In genomic region chr10:79065853-79066252, GRCh38 we compare ENCODE assay signal across 15 cellular contexts. TPM values are rescaled to one million over a fixed set of nuclear protein-coding genes. Genes with fewer than 3 reads are reported as not detected.
DNase-seq lines count a peak whose midpoint lies in the region; ATAC-seq, FAIRE-seq and TF ChIP-seq lines count a peak whose summit lies in the region.
"Had no signal": no experiment of that assay in that cellular context is flagged by ENCODE, and none has a peak within 500 bp of the region (broad histone marks: within the 10 kb centered on the region; RNA-seq: fewer than 3 reads in every experiment).

No MANE protein-coding gene starts in this region.

- DNase-seq in activated CD8-positive, alpha-beta T cell treated with anti-CD3 and anti-CD28 coated beads, Interleukin-2, amount 10 ng/mL, durations not matched to agents 7 days and 5 days, result no peak
- DNase-seq in activated CD8-positive, alpha-beta T cell treated with anti-CD3 and anti-CD28 coated beads for 36 hours, result no peak
- DNase-seq in immature natural killer cell, result no peak
- no peak for DNase-seq in amygdala (lab: John Stamatoyannopoulos, UW)
- DNase-seq in GM12892 (ENCODE audit: insufficient read length), result no peak
- DNase-seq: activated naive CD4-positive, alpha-beta T cell treated with anti-CD3 and anti-CD28 coated beads, Interleukin-2, amount 50 U/mL, for 16 hours; stimulated activated CD4-positive, alpha-beta T cell treated with anti-CD3 and anti-CD28 coated beads, Interleukin-15, amount 100 ng/mL, for 24 hours had no signal

- H3K4me3 Mint-ChIP-seq in activated CD8-positive, alpha-beta T cell treated with anti-CD3 and anti-CD28 coated beads, Interleukin-2, amount 10 ng/mL, durations not matched to agents 7 days and 5 days, result no peak overlapping the region
- no peak overlapping the region for H3K4me3 Mint-ChIP-seq in activated CD8-positive, alpha-beta T cell treated with anti-CD3 and anti-CD28 coated beads for 36 hours
- H3K4me3 Mint-ChIP-seq in immature natural killer cell, result peak overlapping the region in 4 of 5 donors; percentile 39 to 57 (median 47)

- no peaks in the 10 kb centered on the region for H3K27me3 ChIP-seq in Loucy (ENCODE audit: insufficient read depth, low read length, poor library complexity, severe bottlenecking)
- H3K27me3 ChIP-seq in skeletal muscle tissue (ENCODE audit: control insufficient read depth in 3 of 3, insufficient read depth in 3 of 3, low read length in 3 of 3), result no peaks in the 10 kb centered on the region

- H3K9ac ChIP-seq in Loucy (ENCODE audit: low read depth, low read length, poor library complexity, severe bottlenecking) (no peak overlapping the region), skeletal muscle tissue (ENCODE audit: low read depth in 1 of 3, low read length in 3 of 3) (no peak overlapping the region)
- H3K9ac ChIP-seq: KMS-11 had no signal

- H3K36me3 Mint-ChIP-seq in activated CD8-positive, alpha-beta T cell treated with anti-CD3 and anti-CD28 coated beads, Interleukin-2, amount 10 ng/mL, durations not matched to agents 7 days and 5 days (ENCODE audit: low read depth), result no peaks in the 10 kb centered on the region
- H3K36me3 Mint-ChIP-seq in activated CD8-positive, alpha-beta T cell treated with anti-CD3 and anti-CD28 coated beads for 36 hours (ENCODE audit: low read depth), result no peaks in the 10 kb centered on the region
- H3K36me3 Mint-ChIP-seq in immature natural killer cell, result no peaks in the 10 kb centered on the region

- no peak overlapping the region for H2AFZ ChIP-seq in Loucy (ENCODE audit: low read length)

- POLR2A ChIA-PET in activated CD8-positive, alpha-beta T cell treated with anti-CD3 and anti-CD28 coated beads, Interleukin-2, amount 10 ng/mL, durations not matched to agents 7 days and 5 days (lab: Charles Lee), result no interaction called here
- POLR2A ChIA-PET in activated CD8-positive, alpha-beta T cell treated with anti-CD3 and anti-CD28 coated beads for 36 hours (lab: Charles Lee), result interaction anchor here (1.9 kb wide), 1 partner anchor 38 kb away, joined by 4 read pairs; no protein-coding TSS in a partner anchor

- intact Hi-C loops in activated CD8-positive, alpha-beta T cell treated with anti-CD3 and anti-CD28 coated beads for 36 hours (cut with micrococcal nuclease), result loop anchor here (5.0 kb wide), 1 partner anchor 94 kb away; no protein-coding TSS in a partner anchor

- H3K79me2 ChIP-seq in Loucy (ENCODE audit: insufficient read depth, low read length), result peaks cover 19% of the 10 kb centered on the region

- CTCF ChIA-PET in activated CD8-positive, alpha-beta T cell treated with anti-CD3 and anti-CD28 coated beads, Interleukin-2, amount 10 ng/mL, durations not matched to agents 7 days and 5 days (lab: Charles Lee), result interaction anchor here (0.9 to 4.2 kb wide), 3 partner anchors 92 to 130 kb away, joined by 3 to 22 read pairs (median 17); no protein-coding TSS in a partner anchor
- CTCF ChIA-PET in activated CD8-positive, alpha-beta T cell treated with anti-CD3 and anti-CD28 coated beads for 36 hours (lab: Charles Lee), result no interaction called here

- H4K20me1 ChIP-seq in Loucy (ENCODE audit: insufficient read depth, low read length, poor library complexity, severe bottlenecking), result peaks cover 13% of the 10 kb centered on the region

- H3K27ac ChIP-seq in skeletal muscle tissue (ENCODE audit: low read depth, low read length), result peak overlapping the region; percentile 83
- H3K27ac ChIP-seq: KMS-11 had no signal

- no peak for TF ChIP-seq POLR2A in GM12892 (IDR thresholded peaks at IDR 0.05; ENCODE audit: low read depth, low read length)

- no peaks in the 10 kb centered on the region for H3K27me3 Mint-ChIP-seq in activated CD8-positive, alpha-beta T cell treated with anti-CD3 and anti-CD28 coated beads, Interleukin-2, amount 10 ng/mL, durations not matched to agents 7 days and 5 days (ENCODE audit: low read depth)
- H3K27me3 Mint-ChIP-seq in activated CD8-positive, alpha-beta T cell treated with anti-CD3 and anti-CD28 coated beads for 36 hours, result no peaks in the 10 kb centered on the region
- H3K27me3 Mint-ChIP-seq in immature natural killer cell (ENCODE audit: low read depth in 3 of 3), result peaks cover 4 to 9% (median 8%) of the 10 kb centered on the region in 3 donors

- FAIRE-seq in GM12892 (lab: Jason Lieb, UNC), result no peak
- FAIRE-seq: endothelial cell of umbilical vein, frontal cortex, TTC549 had no signal

- H3K4me1 Mint-ChIP-seq in activated CD8-positive, alpha-beta T cell treated with anti-CD3 and anti-CD28 coated beads, Interleukin-2, amount 10 ng/mL, durations not matched to agents 7 days and 5 days (ENCODE audit: low read depth), result peaks cover 51% of the 10 kb centered on the region
- H3K4me1 Mint-ChIP-seq in activated CD8-positive, alpha-beta T cell treated with anti-CD3 and anti-CD28 coated beads for 36 hours (ENCODE audit: low read depth), result peaks cover 29% of the 10 kb centered on the region
- peaks cover 12 to 19% of the 10 kb centered on the region in 2 donors for H3K4me1 Mint-ChIP-seq in immature natural killer cell

- no peaks in the 10 kb centered on the region for H3K9me2 ChIP-seq in Loucy (replicated peaks; ENCODE audit: low read depth, low read length)

- peak overlapping the region; percentile 67 for H3K4me2 ChIP-seq in Loucy (ENCODE audit: low read depth, low read length, poor library complexity, severe bottlenecking)

- peak overlapping the region; percentile 39 for H3K27ac Mint-ChIP-seq in activated CD8-positive, alpha-beta T cell treated with anti-CD3 and anti-CD28 coated beads, Interleukin-2, amount 10 ng/mL, durations not matched to agents 7 days and 5 days
- H3K27ac Mint-ChIP-seq in activated CD8-positive, alpha-beta T cell treated with anti-CD3 and anti-CD28 coated beads for 36 hours, result no peak overlapping the region
- peak overlapping the region in 4 of 6 donors; percentile 13 to 35 (median 20) for H3K27ac Mint-ChIP-seq in immature natural killer cell

- no peak for ATAC-seq in activated CD8-positive, alpha-beta T cell treated with anti-CD3 and anti-CD28 coated beads, Interleukin-2, amount 10 ng/mL, durations not matched to agents 7 days and 5 days
- ATAC-seq in activated CD8-positive, alpha-beta T cell treated with anti-CD3 and anti-CD28 coated beads for 36 hours, result no peak
- ATAC-seq in GM19463 (IDR thresholded peaks at IDR 0.05; ENCODE audit: unreplicated experiment), result no peak

- H3K4me1 ChIP-seq in Loucy (ENCODE audit: insufficient read depth, low read length, poor library complexity, severe bottlenecking), result peaks cover 42% of the 10 kb centered on the region
- peaks cover 7 to 24% (median 16%) of the 10 kb centered on the region in 3 donors for H3K4me1 ChIP-seq in skeletal muscle tissue (ENCODE audit: control insufficient read depth in 3 of 3, insufficient read depth in 3 of 3, low read length in 3 of 3)

- no peaks in the 10 kb centered on the region for H3K9me3 Mint-ChIP-seq in activated CD8-positive, alpha-beta T cell treated with anti-CD3 and anti-CD28 coated beads, Interleukin-2, amount 10 ng/mL, durations not matched to agents 7 days and 5 days (ENCODE audit: insufficient read depth)
- no peaks in the 10 kb centered on the region for H3K9me3 Mint-ChIP-seq in activated CD8-positive, alpha-beta T cell treated with anti-CD3 and anti-CD28 coated beads for 36 hours
- H3K9me3 Mint-ChIP-seq in immature natural killer cell, result no peaks in the 10 kb centered on the region

- H3K9me3 ChIP-seq in Loucy (ENCODE audit: insufficient read depth, low read depth, low read length) (no peaks in the 10 kb centered on the region), skeletal muscle tissue (ENCODE audit: control insufficient read depth in 3 of 3, low read length in 3 of 3) (no peaks in the 10 kb centered on the region)
- H3K9me3 ChIP-seq: prostate gland had no signal

- TF ChIP-seq CTCF in activated CD8-positive, alpha-beta T cell treated with anti-CD3 and anti-CD28 coated beads for 36 hours (IDR thresholded peaks at IDR 0.05), result no peak
- TF ChIP-seq CTCF in Loucy (conservative IDR thresholded peaks at IDR 0.05; ENCODE audit: low read length), result no peak

- H3K4me3 ChIP-seq in Loucy (ENCODE audit: low read length, poor library complexity, severe bottlenecking) (peak overlapping the region; percentile 88), skeletal muscle tissue (ENCODE audit: low read length in 3 of 3) (no peak overlapping the region)

- no peaks in the 10 kb centered on the region for H3F3A ChIP-seq in Loucy (ENCODE audit: low read depth)

- H3K36me3 ChIP-seq in Loucy (ENCODE audit: insufficient read depth, low read length) (no peaks in the 10 kb centered on the region), skeletal muscle tissue (ENCODE audit: control insufficient read depth in 3 of 3, insufficient read depth in 3 of 3, low read length in 3 of 3) (no peaks in the 10 kb centered on the region)
- H3K36me3 ChIP-seq: prostate gland had no signal

RNA-seq across cellular contexts. Expression of gene ZMIZ1, which starts 2.9 kb away (rescaled TPM):
- 10 to 100 TPM; 39.9 to 40.6 TPM for total RNA-seq in activated CD8-positive, alpha-beta T cell treated with anti-CD3 and anti-CD28 coated beads, Interleukin-2, amount 10 ng/mL, durations not matched to agents 7 days and 5 days
- 10 to 100 TPM; 46.5 to 52.2 TPM for total RNA-seq in activated CD8-positive, alpha-beta T cell treated with anti-CD3 and anti-CD28 coated beads for 36 hours
- polyA plus RNA-seq in immature natural killer cell, result 1 to 10 TPM; 1.2 to 9.5 (median 1.8) TPM
- total RNA-seq in skeletal muscle tissue, result 11.5 TPM
- 30.7 TPM for polyA plus RNA-seq in GM12892 (2012; ENCODE audit: missing spikeins)

Comparison
In these comparisons a context has a peak if more than half of its experiments do, and no peak if none do; other contexts are left out.
1. H3K4me3 Mint-ChIP-seq: peak in immature natural killer cell (4 of 5); none in activated CD8-positive, alpha-beta T cell treated with anti-CD3 and anti-CD28 coated beads, Interleukin-2, amount 10 ng/mL, durations not matched to agents 7 days and 5 days (single experiment) and activated CD8-positive, alpha-beta T cell treated with anti-CD3 and anti-CD28 coated beads for 36 hours (single experiment).